Comparison of ENCODE assay signal across 27 cellular contexts in the genomic region with DNA sequence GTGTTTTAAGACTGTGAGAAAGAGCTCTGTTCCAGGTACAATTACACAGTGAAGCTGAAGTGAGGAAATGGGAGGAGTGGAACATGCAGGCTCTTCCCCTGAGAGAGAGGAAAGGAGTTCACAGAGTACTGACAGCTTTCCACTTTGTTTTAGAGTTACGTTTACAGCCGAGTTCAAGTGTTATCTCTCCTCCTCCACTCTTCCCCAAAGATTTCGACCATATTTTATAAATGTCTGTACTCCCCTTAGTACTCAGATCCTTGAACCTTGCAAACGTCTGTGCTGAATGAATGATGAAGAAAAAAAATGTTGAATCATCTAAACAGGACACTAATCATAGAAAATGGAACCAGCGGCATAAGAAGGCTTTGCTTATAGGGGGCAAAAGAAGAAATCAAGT.
"Had no signal": no experiment of that assay in that cellular context is flagged by ENCODE, and none has a peak within 500 bp of the region (broad histone marks: within the 10 kb centered on the region; RNA-seq: fewer than 3 reads in every experiment).

No MANE protein-coding gene starts in this region.

- DNase-seq: colonic mucosa; effector memory CD4-positive, alpha-beta T cell; erythroblast; esophagus squamous epithelium; foreskin melanocyte; hypothalamus; immature natural killer cell; islet precursor cell; kidney glomerular epithelial cell; left colon; left ventricle myocardium superior; lower lobe of right lung; natural killer cell; stimulated activated CD4-positive, alpha-beta T cell treated with anti-CD3 and anti-CD28 coated beads, Interleukin-12 subunit alpha, Interleukin-12 subunit beta, amount 100 ng/mL, for 4 hours; stimulated activated CD4-positive, alpha-beta T cell treated with anti-CD3 and anti-CD28 coated beads, Interleukin-1b, Interleukin-23, amount 100 ng/mL, for 48 hours; stimulated activated CD4-positive, alpha-beta T cell treated with anti-CD3 and anti-CD28 coated beads, Interleukin-4, amount 100 ng/mL, for 1 hour; stimulated activated CD8-positive, alpha-beta memory T cell treated with anti-CD3 and anti-CD28 coated beads, Interleukin-4, amount 100 ng/mL, for 48 hours; stimulated activated naive CD4-positive, alpha-beta T cell; stimulated activated naive CD8-positive, alpha-beta T cell treated with anti-CD3 and anti-CD28 coated beads, Interleukin-15, amount 100 ng/mL, for 72 hours; transverse colon had no signal

- H3K4me3 Mint-ChIP-seq: dendritic cell treated with granulocyte-macrophage colony-stimulating factor and Interleukin-4, amounts not matched to agents 40 ng/mL and 50 ng/mL, for 4 days; immature natural killer cell; natural killer cell; neural progenitor cell; stimulated activated naive CD8-positive, alpha-beta T cell treated with anti-CD3 and anti-CD28 coated beads, Interleukin-15, amount 100 ng/mL, for 72 hours had no signal

- H3K4me1 ChIP-seq: colonic mucosa, neural progenitor cell, prostate gland, right atrium auricular region had no signal

- H3K4me1 Mint-ChIP-seq: immature natural killer cell; natural killer cell; neural progenitor cell; stimulated activated naive CD8-positive, alpha-beta T cell treated with anti-CD3 and anti-CD28 coated beads, Interleukin-15, amount 100 ng/mL, for 72 hours had no signal

- H3K27ac ChIP-seq: colonic mucosa, esophagus squamous epithelium, lower lobe of right lung, neural progenitor cell, prostate gland, right atrium auricular region, suprapubic skin, transverse colon had no signal

- H3K27me3 Mint-ChIP-seq: dendritic cell treated with granulocyte-macrophage colony-stimulating factor and Interleukin-4, amounts not matched to agents 40 ng/mL and 50 ng/mL, for 4 days; stimulated activated naive CD8-positive, alpha-beta T cell treated with anti-CD3 and anti-CD28 coated beads, Interleukin-15, amount 100 ng/mL, for 72 hours had no signal

- ATAC-seq: left colon; left ventricle myocardium superior; lower lobe of right lung; natural killer cell; sciatic nerve; stimulated activated naive CD8-positive, alpha-beta T cell treated with anti-CD3 and anti-CD28 coated beads, Interleukin-15, amount 100 ng/mL, for 72 hours had no signal

- H3K27ac Mint-ChIP-seq: dendritic cell treated with granulocyte-macrophage colony-stimulating factor and Interleukin-4, amounts not matched to agents 40 ng/mL and 50 ng/mL, for 4 days; natural killer cell; neural progenitor cell had no signal

- H3K36me3 ChIP-seq: colonic mucosa, lower lobe of right lung, neural progenitor cell, prostate gland, right atrium auricular region, transverse colon had no signal

- H3K9me3 Mint-ChIP-seq: dendritic cell treated with granulocyte-macrophage colony-stimulating factor and Interleukin-4, amounts not matched to agents 40 ng/mL and 50 ng/mL, for 4 days; immature natural killer cell; natural killer cell; neural progenitor cell; stimulated activated naive CD8-positive, alpha-beta T cell treated with anti-CD3 and anti-CD28 coated beads, Interleukin-15, amount 100 ng/mL, for 72 hours had no signal

- H3K9me3 ChIP-seq: colonic mucosa, esophagus squamous epithelium, lower lobe of right lung, prostate gland, right atrium auricular region, suprapubic skin, transverse colon had no signal

- H3K27me3 ChIP-seq: colonic mucosa, esophagus squamous epithelium, neural progenitor cell, right atrium auricular region, suprapubic skin, transverse colon had no signal

- H3K4me3 ChIP-seq: colonic mucosa, esophagus squamous epithelium, lower lobe of right lung, neural progenitor cell, prostate gland, right atrium auricular region, smooth muscle cell, suprapubic skin, transverse colon had no signal

- H3K36me3 Mint-ChIP-seq: natural killer cell had no signal
